In the genomic region with DNA sequence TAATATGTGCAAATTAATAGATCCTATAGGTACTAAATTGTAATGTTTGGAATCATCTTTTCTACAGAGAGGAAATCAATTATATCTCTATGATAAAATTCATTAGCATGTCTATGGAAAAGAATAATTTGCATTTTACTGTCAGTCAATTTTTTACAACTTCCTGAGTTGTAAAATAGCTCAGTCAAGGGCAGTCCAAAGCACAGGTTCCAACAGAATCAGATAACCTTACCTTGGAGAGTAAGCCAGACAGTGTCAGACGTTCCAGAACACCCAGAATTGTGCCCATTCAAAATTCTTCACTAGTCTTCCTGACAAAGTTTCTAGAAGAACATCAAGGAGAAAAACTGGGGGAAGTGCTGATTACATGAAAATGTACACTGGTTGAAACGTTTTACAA, we compare ENCODE assay signal across 28 cellular contexts.
"Had no signal": no experiment of that assay in that cellular context is flagged by ENCODE, and none has a peak within 500 bp of the region (broad histone marks: within the 10 kb centered on the region; RNA-seq: fewer than 3 reads in every experiment).

No MANE protein-coding gene starts in this region.

- H3K27ac Mint-ChIP-seq: mesothelial cell of epicardium; naive B cell; natural killer cell; nephron progenitor cell; neural progenitor cell; stimulated activated effector memory CD8-positive, alpha-beta T cell treated with anti-CD3 and anti-CD28 coated beads, Interleukin-12 subunit alpha, Interleukin-12 subunit beta, amount 100 ng/mL, for 72 hours; stimulated activated naive CD8-positive, alpha-beta T cell treated with anti-CD3 and anti-CD28 coated beads, Interleukin-15, Interleukin-2, amounts not matched to agents 100 ng/mL and 50 ng/mL, for 24 hours had no signal

- H3K4me3 ChIP-seq: hepatocyte, left lung, lung, neural progenitor cell, right atrium auricular region, skin epidermis, spleen, suprapubic skin, thoracic aorta, tibial artery, upper lobe of right lung had no signal

- DNase-seq: islet precursor cell; left cardiac atrium; left lung; mesendoderm; naive B cell; natural killer cell; nephron progenitor cell; occipital lobe; spleen; stimulated activated CD4-positive, alpha-beta T cell treated with anti-CD3 and anti-CD28 coated beads, Interleukin-4, amount 100 ng/mL, for 24 hours; stimulated activated naive CD4-positive, alpha-beta T cell; tibial artery; trophoblast cell; upper lobe of right lung had no signal

- H3K4me2 ChIP-seq: hepatocyte, neural progenitor cell had no signal

- ATAC-seq: left cardiac atrium; left lung; natural killer cell; sciatic nerve; stimulated activated effector memory CD8-positive, alpha-beta T cell treated with anti-CD3 and anti-CD28 coated beads, Interleukin-12 subunit alpha, Interleukin-12 subunit beta, amount 100 ng/mL, for 72 hours; upper lobe of right lung had no signal

- H3K27me3 ChIP-seq: hepatocyte, left lung, neural progenitor cell, neutrophil, right atrium auricular region, spleen, suprapubic skin, tibial artery, upper lobe of right lung had no signal

- FAIRE-seq: urothelium cell line had no signal

- H3K4me3 Mint-ChIP-seq: mesothelial cell of epicardium; naive B cell; natural killer cell; nephron progenitor cell; neural progenitor cell; stimulated activated effector memory CD8-positive, alpha-beta T cell treated with anti-CD3 and anti-CD28 coated beads, Interleukin-12 subunit alpha, Interleukin-12 subunit beta, amount 100 ng/mL, for 72 hours; stimulated activated naive CD8-positive, alpha-beta T cell treated with anti-CD3 and anti-CD28 coated beads, Interleukin-15, Interleukin-2, amounts not matched to agents 100 ng/mL and 50 ng/mL, for 24 hours had no signal

- H3K27ac ChIP-seq: hepatocyte, left lung, neural progenitor cell, neutrophil, parathyroid adenoma, right atrium auricular region, skin epidermis, spleen, suprapubic skin, thoracic aorta, tibial artery, upper lobe of right lung had no signal

- H3K9ac ChIP-seq: neural progenitor cell, parathyroid adenoma had no signal

- H3K9me3 ChIP-seq: neutrophil, right atrium auricular region, suprapubic skin, thoracic aorta, tibial artery, upper lobe of right lung had no signal

- H3K4me1 Mint-ChIP-seq: mesothelial cell of epicardium; naive B cell; natural killer cell; nephron progenitor cell; neural progenitor cell; stimulated activated effector memory CD8-positive, alpha-beta T cell treated with anti-CD3 and anti-CD28 coated beads, Interleukin-12 subunit alpha, Interleukin-12 subunit beta, amount 100 ng/mL, for 72 hours had no signal

- H3K79me2 ChIP-seq: hepatocyte, parathyroid adenoma had no signal

- H3K36me3 Mint-ChIP-seq: mesothelial cell of epicardium; natural killer cell; neural progenitor cell; stimulated activated effector memory CD8-positive, alpha-beta T cell treated with anti-CD3 and anti-CD28 coated beads, Interleukin-12 subunit alpha, Interleukin-12 subunit beta, amount 100 ng/mL, for 72 hours had no signal

- H3K9me3 Mint-ChIP-seq: neural progenitor cell had no signal

- H2AFZ ChIP-seq: hepatocyte, neural progenitor cell, parathyroid adenoma had no signal

- H3K4me1 ChIP-seq: left lung, neural progenitor cell, parathyroid adenoma, right atrium auricular region, spleen, suprapubic skin, tibial artery, upper lobe of right lung had no signal

- H3K36me3 ChIP-seq: left lung, neural progenitor cell, neutrophil, right atrium auricular region, spleen, suprapubic skin, thoracic aorta, tibial artery, upper lobe of right lung had no signal
